8 cellular contexts compared by ENCODE assay signal in genomic region chr2:12716250-12717190, GRCh38. TPM values are rescaled to one million over a fixed set of nuclear protein-coding genes. Genes with fewer than 3 reads are reported as not detected.
DNase-seq lines count a peak whose midpoint lies in the region; ATAC-seq and TF ChIP-seq lines count a peak whose summit lies in the region.

Gene TRIB2, plus strand, starts transcription at chr2:12716936. Its CDS starts 1,372 bp downstream, at chr2:12718308.

- H3K4me1 ChIP-seq in esophagus muscularis mucosa = peaks cover 25 to 57% (median 49%) of the 10 kb centered on the region in 4 donors
- H3K4me1 ChIP-seq in muscle layer of duodenum (ENCODE audit: control insufficient read depth in 1 of 2, insufficient read depth in 2 of 2, low read length in 2 of 2) = peaks cover 4 to 9% of the 10 kb centered on the region in 2 donors

- no peaks in the 10 kb centered on the region for H3K9me3 ChIP-seq in esophagus muscularis mucosa
- H3K9me3 ChIP-seq in muscle layer of duodenum (ENCODE audit: control insufficient read depth in 1 of 2, low read length in 2 of 2) = no peaks in the 10 kb centered on the region

- TF ChIP-seq EP300 in Ishikawa (IDR thresholded peaks at IDR 0.05; ENCODE audit: borderline replicate concordance) (no peak), esophagus muscularis mucosa (IDR thresholded peaks at IDR 0.05) (no peak)

- H3K4me3 ChIP-seq in esophagus muscularis mucosa (peak within 1 kb of the TSS; percentile 76 to 90 (median 82)), muscle layer of duodenum (ENCODE audit: low read depth in 1 of 2, low read length in 2 of 2) (peak within 1 kb of the TSS; percentile 87 to 93)

- peaks cover 21% of the 10 kb centered on the region for H3K27me3 Mint-ChIP-seq in activated T-cell treated with anti-CD3 and anti-CD28 coated beads, Interleukin-2, amount 50 U/mL, for 72 hours (ENCODE audit: low read depth)

- peaks cover 3 to 5% of the 10 kb centered on the region in 2 donors for H3K36me3 Mint-ChIP-seq in activated T-cell treated with anti-CD3 and anti-CD28 coated beads, Interleukin-2, amount 50 U/mL, for 72 hours (ENCODE audit: insufficient read depth in 2 of 2)

- 4% methylated on average over 37 of the region's 90 CpGs for WGBS in esophagus muscularis mucosa

- intact Hi-C loops in esophagus muscularis mucosa (cut with DNase I) = loop anchor here (2.0 to 10.0 kb wide), 7 partner anchors 214 to 854 kb away; no protein-coding TSS in a partner anchor

- peak; percentile 13; the same call in 1 of the 2 replicates for TF ChIP-seq RAD21 in Ishikawa (IDR thresholded peaks at IDR 0.05; ENCODE audit: low read depth)

- DNase-seq in COLO829 (ENCODE audit: low spot score) (peak; percentile 85), RKO (ENCODE audit: low spot score) (peak; percentile 79), esophagus muscularis mucosa (ENCODE audit: extremely low spot score) (peak; percentile 98)
- DNase-seq in activated T-cell treated with anti-CD3 and anti-CD28 coated beads, Interleukin-2, amount 50 U/mL, for 72 hours = peak; percentile 87
- peak; percentile 76 for DNase-seq in stimulated activated CD8-positive, alpha-beta memory T cell treated with anti-CD3 and anti-CD28 coated beads, Interleukin-7, amount 100 ng/mL, for 24 hours (ENCODE audit: low read depth)

- H3K27ac ChIP-seq in esophagus muscularis mucosa (replicated peaks in 1 of 4) (peak within 1 kb of the TSS; percentile 89 to 96 (median 94)), muscle layer of duodenum (ENCODE audit: low read length) (peak within 1 kb of the TSS; percentile 94)

- peak; percentile 21 for TF ChIP-seq POLR2A in esophagus muscularis mucosa (IDR thresholded peaks at IDR 0.05; ENCODE audit: low read depth)

- TF ChIP-seq CTCF in esophagus muscularis mucosa (IDR thresholded peaks at IDR 0.05) = no peak

- H3K9me3 Mint-ChIP-seq in activated T-cell treated with anti-CD3 and anti-CD28 coated beads, Interleukin-2, amount 50 U/mL, for 72 hours = no peaks in the 10 kb centered on the region

- peak within 1 kb of the TSS; percentile 95 to 98 for H3K4me3 Mint-ChIP-seq in activated T-cell treated with anti-CD3 and anti-CD28 coated beads, Interleukin-2, amount 50 U/mL, for 72 hours

- peaks cover 53% of the 10 kb centered on the region for H3K4me1 Mint-ChIP-seq in activated T-cell treated with anti-CD3 and anti-CD28 coated beads, Interleukin-2, amount 50 U/mL, for 72 hours (ENCODE audit: low read depth)

- H3K27me3 ChIP-seq in esophagus muscularis mucosa (no peaks in the 10 kb centered on the region), muscle layer of duodenum (ENCODE audit: low read depth, low read length) (no peaks in the 10 kb centered on the region)

- peak; percentile 64 for ATAC-seq in GM21515 (IDR thresholded peaks at IDR 0.05; ENCODE audit: unreplicated experiment)
- ATAC-seq in activated T-cell treated with anti-CD3 and anti-CD28 coated beads, Interleukin-2, amount 50 U/mL, for 72 hours (replicated peaks in 1 of 2) = peak; percentile 76 to 84

- peak within 1 kb of the TSS; percentile 73 for H3K27ac Mint-ChIP-seq in activated T-cell treated with anti-CD3 and anti-CD28 coated beads, Interleukin-2, amount 50 U/mL, for 72 hours

- no peaks in the 10 kb centered on the region for H3K36me3 ChIP-seq in esophagus muscularis mucosa
- H3K36me3 ChIP-seq in muscle layer of duodenum (ENCODE audit: control insufficient read depth in 1 of 2, insufficient read depth in 2 of 2, low read length in 2 of 2) = no peaks in the 10 kb centered on the region

TF ChIP-seq in Ishikawa, 13 proteins besides CTCF, POLR2A, EP300 and RAD21:
- TF ChIP-seq MAX (IDR thresholded peaks at IDR 0.05) (peak; percentile 69; the same call in 1 of the 2 replicates), YY1 (IDR thresholded peaks at IDR 0.05; ENCODE audit: low read depth) (peak; percentile 73), TCF12 (IDR thresholded peaks at IDR 0.05; ENCODE audit: low read depth) (peak; percentile 10; the same call in 1 of the 2 replicates), ZBTB7A (IDR thresholded peaks at IDR 0.05; ENCODE audit: low read depth) (no peak)

RNA-seq across cellular contexts. Expression of gene TRIB2, which starts in this region (rescaled TPM):
- 1 to 10 TPM; 2.4 to 4.1 TPM for total RNA-seq in activated T-cell treated with anti-CD3 and anti-CD28 coated beads, Interleukin-2, amount 50 U/mL, for 72 hours
- total RNA-seq in esophagus muscularis mucosa = 10 to 100 TPM; 31.5 to 52.3 (median 39.2) TPM

Comparison
In these comparisons a context has a peak if more than half of its experiments do, and no peak if none do; other contexts are left out.
1. Peak in every context shown above with its lines: DNase-seq, ATAC-seq, H3K4me3 ChIP-seq and H3K27ac ChIP-seq.
2. RNA of gene TRIB2 (total RNA-seq): 31.5 to 52.3 TPM in esophagus muscularis mucosa; 2.4 to 4.1 TPM in activated T-cell treated with anti-CD3 and anti-CD28 coated beads, Interleukin-2, amount 50 U/mL, for 72 hours; every median in the first group is over 4 times any median in the second.